1 cellular context compared by ENCODE assay signal in genomic region chr11:250740-251299, GRCh38.
TF ChIP-seq lines count a peak whose summit lies in the region.

No MANE protein-coding gene starts in this region.

TF ChIP-seq in IMR-90, 13 proteins besides CTCF, POLR2A, EP300 and RAD21 (continued from another document):
- TF ChIP-seq USF2 (IDR thresholded peaks at IDR 0.05; ENCODE audit: low read depth, low read length): no peak
